Comparison of ENCODE assay signal across 10 cellular contexts in genomic region chr12:19382111-19382526, GRCh38. TPM values are rescaled to one million over a fixed set of nuclear protein-coding genes. Genes with fewer than 3 reads are reported as not detected.
DNase-seq lines count a peak whose midpoint lies in the region; ATAC-seq, FAIRE-seq and TF ChIP-seq lines count a peak whose summit lies in the region.
"Had no signal": no experiment of that assay in that cellular context is flagged by ENCODE, and none has a peak within 500 bp of the region (broad histone marks: within the 10 kb centered on the region; RNA-seq: fewer than 3 reads in every experiment).

No MANE protein-coding gene starts in this region.

- H3K27ac Mint-ChIP-seq in chondrocyte (ENCODE audit: unreplicated experiment), result peak overlapping the region; percentile 80

- H3K36me3 Mint-ChIP-seq in chondrocyte (ENCODE audit: low read depth), result no peaks in the 10 kb centered on the region

- ATAC-seq in HG02840 (IDR thresholded peaks at IDR 0.05; ENCODE audit: low FRiP score, unreplicated experiment), result peak; percentile 74

- FAIRE-seq in kidney (lab: Jason Lieb, UNC), result no peak

- intact Hi-C loops in kidney (cut with DNase I), result no loop called here

- no peak for TF ChIP-seq CTCF in chondrocyte (IDR thresholded peaks at IDR 0.05)
- no peak for TF ChIP-seq CTCF in kidney (IDR thresholded peaks at IDR 0.05; ENCODE audit: borderline replicate concordance, extremely low read depth, insufficient read depth)

- H3K9ac ChIP-seq in kidney (ENCODE audit: low read length in 2 of 2), result no peak overlapping the region

- no peaks in the 10 kb centered on the region for H3K4me1 ChIP-seq in kidney (ENCODE audit: control insufficient read depth in 1 of 2, insufficient read depth in 1 of 2, low read depth in 1 of 2, low read length in 2 of 2)

- H3K36me3 ChIP-seq in kidney (ENCODE audit: control insufficient read depth in 1 of 2, insufficient read depth in 2 of 2, low read length in 2 of 2), result peaks cover 0 to 4% of the 10 kb centered on the region in 2 donors
- H3K36me3 ChIP-seq: thoracic aorta had no signal

- H3K9me3 ChIP-seq in kidney (ENCODE audit: control insufficient read depth in 1 of 2, low read length in 2 of 2), result no peaks in the 10 kb centered on the region
- H3K9me3 ChIP-seq: thoracic aorta had no signal

- peaks cover 14% of the 10 kb centered on the region for H3K4me1 Mint-ChIP-seq in chondrocyte (ENCODE audit: low read depth)

- H3K27ac ChIP-seq in skin epidermis (peak overlapping the region in 16 of 21 experiments; percentile 6 to 79 (median 54)), kidney (ENCODE audit: low read depth in 2 of 2, low read length in 2 of 2) (no peak overlapping the region)
- H3K27ac ChIP-seq: C4-2B had no signal

- H3K27me3 Mint-ChIP-seq in chondrocyte (ENCODE audit: low read depth), result no peaks in the 10 kb centered on the region

- peak; percentile 10 to 14 for DNase-seq in activated CD4-positive, alpha-beta T cell treated with anti-CD3 and anti-CD28 coated beads for 24 hours (ENCODE audit: low read depth in 2 of 2)
- DNase-seq in activated CD4-positive, alpha-beta T cell treated with anti-CD3 and anti-CD28 coated beads for 1 hour, result no peak
- DNase-seq in RPMI8226 (peak; percentile 10), chondrocyte (ENCODE audit: low spot score) (peak; percentile 32), kidney (no peak), OCI-M2 (lab: John Stamatoyannopoulos, UW; ENCODE audit: unreplicated experiment) (no peak)

- H3K4me3 Mint-ChIP-seq in chondrocyte (ENCODE audit: unreplicated experiment), result no peak overlapping the region

- no peaks in the 10 kb centered on the region for H3K9me3 Mint-ChIP-seq in chondrocyte (ENCODE audit: low read depth)

- no peak overlapping the region for H3K4me3 ChIP-seq in skin epidermis
- H3K4me3 ChIP-seq in kidney (ENCODE audit: low read length in 2 of 2), result no peak overlapping the region
- H3K4me3 ChIP-seq: thoracic aorta had no signal

RNA-seq across cellular contexts. Expression of gene AEBP2, which starts 57.2 kb away (rescaled TPM):
- total RNA-seq in chondrocyte, result 34.4 to 36.5 TPM (median 36.0 TPM) in 3 replicates
- 46.4 TPM for total RNA-seq in kidney
- 12.0 TPM for polyA plus RNA-seq in kidney (ENCODE audit: insufficient read depth, low read depth, low replicate concordance)

Comparison
In these comparisons a context has a peak if more than half of its experiments do, and no peak if none do; other contexts are left out.
1. DNase-seq: peak in activated CD4-positive, alpha-beta T cell treated with anti-CD3 and anti-CD28 coated beads for 24 hours (2 of 2), RPMI8226 (single experiment) and chondrocyte (single experiment); none in activated CD4-positive, alpha-beta T cell treated with anti-CD3 and anti-CD28 coated beads for 1 hour (single experiment), kidney (single experiment) and OCI-M2 (single experiment).
2. H3K27ac ChIP-seq: peak in skin epidermis (16 of 21); none in kidney (0 of 2).